ENCODE assay signal across 28 cellular contexts in the genomic region with DNA sequence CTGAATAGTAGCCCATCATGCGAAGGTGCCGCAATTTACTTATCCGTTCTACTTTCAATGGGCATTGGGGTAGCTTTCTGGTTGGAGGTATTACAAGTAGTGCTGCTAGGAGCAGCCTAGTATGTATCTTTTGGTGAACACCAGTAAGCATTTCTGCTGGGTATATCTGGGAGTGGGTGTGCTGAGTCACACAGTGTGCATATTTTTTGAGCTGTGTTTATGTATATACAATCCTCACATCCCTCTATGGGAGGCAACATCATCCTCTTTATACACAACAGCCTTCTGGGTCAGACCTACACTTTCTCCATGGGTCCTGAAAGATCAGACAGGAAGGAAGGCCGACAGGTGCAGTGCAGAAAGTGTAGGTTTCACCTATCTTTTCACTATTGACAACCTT.
"Had no signal": no experiment of that assay in that cellular context is flagged by ENCODE, and none has a peak within 500 bp of the region (broad histone marks: within the 10 kb centered on the region; RNA-seq: fewer than 3 reads in every experiment).

No MANE protein-coding gene starts in this region.

- H3K4me1 ChIP-seq: adrenal gland, ascending aorta, breast epithelium, colonic mucosa, pancreas, transverse colon had no signal

- H3K4me3 ChIP-seq: adrenal gland, ascending aorta, breast epithelium, colonic mucosa, pancreas, psoas muscle, transverse colon had no signal

- DNase-seq: activated CD4-positive, alpha-beta T cell treated with anti-CD3 and anti-CD28 coated beads, Interleukin-2, amount 50 U/mL, for 1 hour; activated CD4-positive, CD25-positive, alpha-beta regulatory T cell treated with anti-CD3 and anti-CD28 coated beads, Interleukin-2, amount 50 U/mL, for 72 hours; activated CD8-positive, alpha-beta T cell treated with anti-CD3 and anti-CD28 coated beads, Interleukin-2, amount 10 ng/mL, durations not matched to agents 7 days and 5 days; adrenal gland; colonic mucosa; hippocampal formation; left ventricle myocardium superior; mammary epithelial cell; pancreas; psoas muscle; right cardiac atrium; stimulated activated CD4-positive, alpha-beta T cell treated with anti-CD3 and anti-CD28 coated beads, Interleukin-1b, Interleukin-23, amount 100 ng/mL, for 48 hours; stimulated activated naive CD8-positive, alpha-beta T cell treated with anti-CD3 and anti-CD28 coated beads, Interleukin-15, amount 100 ng/mL, for 72 hours; T-cell; transverse colon; WERI-Rb-1 had no signal

- H3K4me3 Mint-ChIP-seq: activated CD8-positive, alpha-beta T cell treated with anti-CD3 and anti-CD28 coated beads, Interleukin-2, amount 10 ng/mL, durations not matched to agents 7 days and 5 days; activated T-helper 1 cell treated with anti-CD3 and anti-CD28 coated beads, Interleukin-12 subunit alpha, Interleukin-12 subunit beta, Interleukin-2, Interleukin-4 antibody, amounts not matched to agents 30 ng/mL and 10 ng/mL and 1 ng/mL, durations not matched to agents 14 hours and 24 hours and 36 hours; central memory CD8-positive, alpha-beta T cell; nephron; stimulated activated effector memory CD8-positive, alpha-beta T cell treated with anti-CD3 and anti-CD28 coated beads, Interleukin-12 subunit alpha, Interleukin-12 subunit beta, amount 100 ng/mL, for 72 hours; stimulated activated naive CD8-positive, alpha-beta T cell treated with anti-CD3 and anti-CD28 coated beads, Interleukin-15, amount 100 ng/mL, for 72 hours; T-cell; T-helper 2 cell treated with Interferon-gamma antibody and Interleukin-4, amounts not matched to agents 5 μg/mL and 100 μg/mL, for 36 hours had no signal

- H3K27ac ChIP-seq: adrenal gland, ascending aorta, breast epithelium, colonic mucosa, epithelial cell of prostate, pancreas, psoas muscle, transverse colon, WERI-Rb-1 had no signal

- FAIRE-seq: frontal cortex, pancreas, TTC549, urothelium cell line had no signal

- H3K27me3 ChIP-seq: adrenal gland, ascending aorta, breast epithelium, colonic mucosa, pancreas, transverse colon had no signal

- H3K9me3 ChIP-seq: adrenal gland, ascending aorta, breast epithelium, colonic mucosa, pancreas, psoas muscle, transverse colon had no signal

- H3K27ac Mint-ChIP-seq: activated CD8-positive, alpha-beta T cell treated with anti-CD3 and anti-CD28 coated beads, Interleukin-2, amount 10 ng/mL, durations not matched to agents 7 days and 5 days; activated naive CD4-positive, alpha-beta T cell treated with anti-CD3 and anti-CD28 coated beads, Interleukin-2, amount 50 U/mL, for 72 hours; activated T-helper 1 cell treated with anti-CD3 and anti-CD28 coated beads, Interleukin-12 subunit alpha, Interleukin-12 subunit beta, Interleukin-2, Interleukin-4 antibody, amounts not matched to agents 30 ng/mL and 10 ng/mL and 1 ng/mL, durations not matched to agents 14 hours and 24 hours and 36 hours; nephron; stimulated activated effector memory CD8-positive, alpha-beta T cell treated with anti-CD3 and anti-CD28 coated beads, Interleukin-12 subunit alpha, Interleukin-12 subunit beta, amount 100 ng/mL, for 72 hours; T-cell; T-helper 2 cell treated with Interferon-gamma antibody and Interleukin-4, amounts not matched to agents 5 μg/mL and 100 μg/mL, for 36 hours had no signal

- H3K9me3 Mint-ChIP-seq: activated naive CD4-positive, alpha-beta T cell treated with anti-CD3 and anti-CD28 coated beads, Interleukin-2, amount 50 U/mL, for 72 hours; central memory CD8-positive, alpha-beta T cell; stimulated activated effector memory CD8-positive, alpha-beta T cell treated with anti-CD3 and anti-CD28 coated beads, Interleukin-12 subunit alpha, Interleukin-12 subunit beta, amount 100 ng/mL, for 72 hours; stimulated activated naive CD8-positive, alpha-beta T cell treated with anti-CD3 and anti-CD28 coated beads, Interleukin-15, amount 100 ng/mL, for 72 hours; T-cell; T-helper 2 cell treated with Interferon-gamma antibody and Interleukin-4, amounts not matched to agents 5 μg/mL and 100 μg/mL, for 36 hours had no signal

- H3K36me3 ChIP-seq: breast epithelium, colonic mucosa, pancreas, transverse colon, WERI-Rb-1 had no signal

- H3K4me1 Mint-ChIP-seq: central memory CD8-positive, alpha-beta T cell; stimulated activated effector memory CD8-positive, alpha-beta T cell treated with anti-CD3 and anti-CD28 coated beads, Interleukin-12 subunit alpha, Interleukin-12 subunit beta, amount 100 ng/mL, for 72 hours; stimulated activated naive CD8-positive, alpha-beta T cell treated with anti-CD3 and anti-CD28 coated beads, Interleukin-15, amount 100 ng/mL, for 72 hours; T-cell had no signal

- H3K36me3 Mint-ChIP-seq: activated naive CD4-positive, alpha-beta T cell treated with anti-CD3 and anti-CD28 coated beads, Interleukin-2, amount 50 U/mL, for 72 hours had no signal

- ATAC-seq: activated CD8-positive, alpha-beta T cell treated with anti-CD3 and anti-CD28 coated beads, Interleukin-2, amount 10 ng/mL, durations not matched to agents 7 days and 5 days; activated naive CD4-positive, alpha-beta T cell treated with anti-CD3 and anti-CD28 coated beads, Interleukin-2, amount 50 U/mL, for 72 hours; left ventricle myocardium superior; pancreas; psoas muscle; right cardiac atrium; stimulated activated effector memory CD8-positive, alpha-beta T cell treated with anti-CD3 and anti-CD28 coated beads, Interleukin-12 subunit alpha, Interleukin-12 subunit beta, amount 100 ng/mL, for 72 hours; stimulated activated naive CD8-positive, alpha-beta T cell treated with anti-CD3 and anti-CD28 coated beads, Interleukin-15, amount 100 ng/mL, for 72 hours; T-cell had no signal
